In the genomic region with DNA sequence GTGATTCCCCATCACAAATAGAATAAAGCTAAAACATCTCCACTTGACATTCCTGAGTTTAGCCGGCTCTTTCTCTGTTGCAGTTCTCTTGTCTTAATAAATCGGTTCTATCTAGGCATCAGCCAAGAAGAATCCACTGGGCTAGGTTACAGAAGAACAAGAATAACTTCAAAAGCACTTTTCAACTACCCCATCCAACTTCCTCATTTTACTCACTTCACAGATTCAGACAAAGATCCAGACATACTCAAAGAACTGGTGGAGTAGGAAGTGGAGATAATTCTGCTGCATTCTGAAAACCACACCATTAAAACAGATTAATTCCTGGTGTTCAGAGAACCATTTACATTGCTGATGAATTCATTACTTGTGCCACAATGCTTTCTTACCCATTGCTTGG, we compare ENCODE assay signal across 15 cellular contexts. TPM values are rescaled to one million over a fixed set of nuclear protein-coding genes. Genes with fewer than 3 reads are reported as not detected.
DNase-seq lines count a peak whose midpoint lies in the region; ATAC-seq, FAIRE-seq and TF ChIP-seq lines count a peak whose summit lies in the region.
"Had no signal": no experiment of that assay in that cellular context is flagged by ENCODE, and none has a peak within 500 bp of the region (broad histone marks: within the 10 kb centered on the region; RNA-seq: fewer than 3 reads in every experiment).

No MANE protein-coding gene starts in this region.

- H3K9me3 ChIP-seq in astrocyte (ENCODE audit: insufficient read depth, low read depth, low read length) (no peaks in the 10 kb centered on the region), colonic mucosa (no peaks in the 10 kb centered on the region)

- H3K36me3 ChIP-seq in astrocyte (ENCODE audit: insufficient read depth, low read length) (no peaks in the 10 kb centered on the region), colonic mucosa (no peaks in the 10 kb centered on the region)

- H3K4me2 ChIP-seq in astrocyte (ENCODE audit: low read length): no peak overlapping the region
- H3K4me2 ChIP-seq: KMS-11 had no signal

- no peak overlapping the region for H3K4me3 Mint-ChIP-seq in astrocyte (ENCODE audit: unreplicated experiment)
- H3K4me3 Mint-ChIP-seq: activated T-helper 1 cell treated with anti-CD3 and anti-CD28 coated beads, Interleukin-12 subunit alpha, Interleukin-12 subunit beta, Interleukin-2, Interleukin-4 antibody, amounts not matched to agents 30 ng/mL and 10 ng/mL and 1 ng/mL, durations not matched to agents 14 hours and 24 hours and 36 hours had no signal

- no peak overlapping the region for H2AFZ ChIP-seq in astrocyte (ENCODE audit: low read depth, low read length)

- DNase-seq in Kasumi-1 (lab: John Stamatoyannopoulos, UW): peak; percentile 85 to 92
- DNase-seq in astrocyte (ENCODE audit: low read depth): peak; percentile 78
- peak; percentile 85 for DNase-seq in renal cortical epithelial cell (ENCODE audit: low read depth)
- no peak for DNase-seq in NCI-H1436 treated with DMSO at 0.1 percent for 48 hours (lab: John Stamatoyannopoulos, UW)
- DNase-seq in epidermal melanocyte (ENCODE audit: insufficient read length, low spot score): no peak
- no peak for DNase-seq in colonic mucosa
- DNase-seq in stimulated activated CD4-positive, alpha-beta T cell treated with anti-CD3 and anti-CD28 coated beads, Interleukin-4, amount 100 ng/mL, for 4 hours: no peak
- DNase-seq: EL, foreskin keratinocyte, mammary epithelial cell, NCI-H69, T1000 had no signal

- H3K9me3 Mint-ChIP-seq in astrocyte (ENCODE audit: unreplicated experiment): no peaks in the 10 kb centered on the region

- no peaks in the 10 kb centered on the region for H3K27me3 ChIP-seq in astrocyte (ENCODE audit: insufficient read depth, low read length)
- no peaks in the 10 kb centered on the region for H3K27me3 ChIP-seq in colonic mucosa
- H3K27me3 ChIP-seq: foreskin keratinocyte had no signal

- peak; percentile 75 for ATAC-seq in GM18868 (IDR thresholded peaks at IDR 0.05; ENCODE audit: unreplicated experiment)
- ATAC-seq: foreskin keratinocyte had no signal

- H3K4me3 ChIP-seq in astrocyte (ENCODE audit: insufficient read depth, low read depth, low read length) (no peak overlapping the region), colonic mucosa (no peak overlapping the region)

- H3K27me3 Mint-ChIP-seq in astrocyte (ENCODE audit: low read depth, unreplicated experiment): no peaks in the 10 kb centered on the region

- peak overlapping the region; percentile 26 for H3K27ac Mint-ChIP-seq in astrocyte (ENCODE audit: unreplicated experiment)
- H3K27ac Mint-ChIP-seq: activated T-helper 1 cell treated with anti-CD3 and anti-CD28 coated beads, Interleukin-12 subunit alpha, Interleukin-12 subunit beta, Interleukin-2, Interleukin-4 antibody, amounts not matched to agents 30 ng/mL and 10 ng/mL and 1 ng/mL, durations not matched to agents 14 hours and 24 hours and 36 hours had no signal

- peaks cover 28% of the 10 kb centered on the region for H3K4me1 Mint-ChIP-seq in astrocyte (ENCODE audit: low read depth, unreplicated experiment)

- H3K9ac ChIP-seq in astrocyte (ENCODE audit: low read length) (no peak overlapping the region), colonic mucosa (ENCODE audit: low read depth in 2 of 2, low read length in 2 of 2) (no peak overlapping the region)
- H3K9ac ChIP-seq: KMS-11 had no signal

- no peak for TF ChIP-seq CTCF in astrocyte (IDR thresholded peaks at IDR 0.05; ENCODE audit: insufficient read depth, low read depth, low read length)
- TF ChIP-seq CTCF in colonic mucosa (IDR thresholded peaks at IDR 0.05): no peak

- no peaks in the 10 kb centered on the region for H3K36me3 Mint-ChIP-seq in astrocyte (ENCODE audit: low read depth, unreplicated experiment)

- no peaks in the 10 kb centered on the region for H4K20me1 ChIP-seq in astrocyte (ENCODE audit: insufficient read depth, low read length)

- H3K4me1 ChIP-seq in astrocyte (ENCODE audit: insufficient read depth, low read length) (peaks cover 17% of the 10 kb centered on the region), colonic mucosa (no peaks in the 10 kb centered on the region)

- intact Hi-C loops in colonic mucosa (cut with DNase I): no loop called here

- peak overlapping the region; percentile 4 for H3K27ac ChIP-seq in astrocyte (ENCODE audit: low read depth, low read length)
- no peak overlapping the region for H3K27ac ChIP-seq in colonic mucosa
- H3K27ac ChIP-seq: foreskin keratinocyte, KMS-11 had no signal

- H3K79me2 ChIP-seq in astrocyte (ENCODE audit: insufficient read depth, low read length): no peaks in the 10 kb centered on the region

- FAIRE-seq in astrocyte (lab: Jason Lieb, UNC): peak; percentile 85

RNA-seq across cellular contexts. Expression of gene ALPK2, which starts 9.6 kb away (rescaled TPM):
- total RNA-seq in astrocyte: 84.2 and 87.2 TPM in 2 replicates
- 34.8 and 124 TPM in 2 replicates for total RNA-seq in renal cortical epithelial cell
- total RNA-seq in colonic mucosa: under 1 TPM; 0.15 to 0.29 TPM

RNA-seq across cellular contexts. Expression of gene MALT1, which starts 32.8 kb away (rescaled TPM):
- total RNA-seq in astrocyte: 38.2 and 40.3 TPM in 2 replicates
- 251 and 297 TPM in 2 replicates for total RNA-seq in renal cortical epithelial cell
- 10 to 100 TPM; 22.1 to 30.9 TPM for total RNA-seq in colonic mucosa

Comparison
In these comparisons a context has a peak if more than half of its experiments do, and no peak if none do; other contexts are left out.
1. DNase-seq: peak in Kasumi-1 (2 of 2), astrocyte (single experiment) and renal cortical epithelial cell (single experiment); none in NCI-H1436 treated with DMSO at 0.1 percent for 48 hours (single experiment), epidermal melanocyte (single experiment), colonic mucosa (single experiment) and stimulated activated CD4-positive, alpha-beta T cell treated with anti-CD3 and anti-CD28 coated beads, Interleukin-4, amount 100 ng/mL, for 4 hours (0 of 2).
2. RNA of gene ALPK2, which starts 9.6 kb away (total RNA-seq): 84.2 to 87.2 TPM in astrocyte and 34.8 to 124 TPM in renal cortical epithelial cell; 0.15 to 0.29 TPM in colonic mucosa; every median in the first group is over 10 times any median in the second.